In genomic region chr20:20230741-20231140, GRCh38 we compare ENCODE assay signal across 15 cellular contexts.
DNase-seq lines count a peak whose midpoint lies in the region; TF ChIP-seq lines count a peak whose summit lies in the region.
"Had no signal": no experiment of that assay in that cellular context is flagged by ENCODE, and none has a peak within 500 bp of the region (broad histone marks: within the 10 kb centered on the region; RNA-seq: fewer than 3 reads in every experiment).

No MANE protein-coding gene starts in this region.

- peaks cover 11% of the 10 kb centered on the region for H3K4me1 Mint-ChIP-seq in MCF 10A (ENCODE audit: insufficient read depth, unreplicated experiment)

- no peak overlapping the region for H2AFZ ChIP-seq in osteoblast (ENCODE audit: low read length)
- H2AFZ ChIP-seq: GM23248 had no signal

- H3K79me2 ChIP-seq in osteoblast (ENCODE audit: insufficient read depth, low read length) = no peaks in the 10 kb centered on the region

- peak overlapping the region; percentile 73 for H3K27ac Mint-ChIP-seq in MCF 10A (ENCODE audit: low read depth, unreplicated experiment)
- H3K27ac Mint-ChIP-seq: CD8-positive, alpha-beta T cell had no signal

- POLR2A ChIA-PET in MCF 10A (lab: Yijun Ruan, JAX) = interaction anchor here (1.3 kb wide), 1 partner anchor 148 kb away, joined by 5 read pairs; no protein-coding TSS in a partner anchor

- H3K27ac ChIP-seq in breast epithelium (no peak overlapping the region), osteoblast (ENCODE audit: low read depth, low read length) (no peak overlapping the region)
- H3K27ac ChIP-seq: 22Rv1, A549, GM23248, HL-60 had no signal

- in situ Hi-C loops in SK-MEL-5 (cut with HindIII; ENCODE audit: low pct_unique_long_range_greater_than_20kb, low sequenced_read_pairs) = no loop called here

- no TSS peak for BruUV-seq in MCF 10A (replicated peaks; lab: Mats Ljungman, UMichigan)

- no peak overlapping the region for H3K4me3 Mint-ChIP-seq in MCF 10A (ENCODE audit: unreplicated experiment)
- H3K4me3 Mint-ChIP-seq: CD8-positive, alpha-beta T cell had no signal

- H3K27me3 Mint-ChIP-seq in MCF 10A (ENCODE audit: insufficient read depth, unreplicated experiment) = no peaks in the 10 kb centered on the region

- DNase-seq in MCF 10A (ENCODE audit: unreplicated experiment) = no peak
- no peak for DNase-seq in breast epithelium (ENCODE audit: low spot score in 2 of 2)
- DNase-seq in SK-MEL-5 (ENCODE audit: low read depth, low spot score) = peak; percentile 74
- DNase-seq in osteoblast (ENCODE audit: insufficient read length, low spot score, missing footprints) = peak; percentile 21
- no peak for DNase-seq in posterior cingulate gyrus
- no peak for DNase-seq in D341Med (ENCODE audit: low spot score)
- no peak for DNase-seq in activated CD4-positive, CD25-positive, alpha-beta regulatory T cell treated with anti-CD3 and anti-CD28 coated beads, Interleukin-2, amount 50 U/mL, for 72 hours
- DNase-seq: AML-193; CD8-positive, alpha-beta T cell; COR-L47; GM23248 had no signal

- H3K9me3 ChIP-seq in breast epithelium = peaks cover 0 to 5% of the 10 kb centered on the region in 2 donors
- H3K9me3 ChIP-seq in osteoblast (ENCODE audit: low read depth, low read length) = no peaks in the 10 kb centered on the region

- H3K4me1 ChIP-seq in breast epithelium (no peaks in the 10 kb centered on the region), osteoblast (ENCODE audit: insufficient read depth, low read length) (no peaks in the 10 kb centered on the region)
- H3K4me1 ChIP-seq: A549 had no signal

- H3K4me3 ChIP-seq in breast epithelium (no peak overlapping the region), osteoblast (ENCODE audit: insufficient read depth, low read length) (no peak overlapping the region)
- H3K4me3 ChIP-seq: A549, GM23248, HAP-1 had no signal

- H3K27me3 ChIP-seq in breast epithelium (no peaks in the 10 kb centered on the region), osteoblast (ENCODE audit: insufficient read depth, low read length) (no peaks in the 10 kb centered on the region)

- intact Hi-C loops in MCF 10A (cut with micrococcal nuclease) = no loop called here
- intact Hi-C loops in breast epithelium (cut with DNase I; ENCODE audit: low total_unique reads) = no loop called here
- intact Hi-C loops in posterior cingulate gyrus (cut with DNase I) = no loop called here

- no peaks in the 10 kb centered on the region for H4K20me1 ChIP-seq in osteoblast (ENCODE audit: insufficient read depth, low read length)

- no peaks in the 10 kb centered on the region for H3K9me3 Mint-ChIP-seq in MCF 10A (ENCODE audit: unreplicated experiment)

- CTCF ChIA-PET in MCF 10A (lab: Yijun Ruan, JAX) = interaction anchor here (0.8 to 3.3 kb wide), 4 partner anchors 10 to 148 kb away, joined by 3 to 13 read pairs (median 7); no protein-coding TSS in a partner anchor

- TF ChIP-seq POLR2A in breast epithelium (IDR thresholded peaks at IDR 0.05) = no peak

- no peaks in the 10 kb centered on the region for H3K36me3 ChIP-seq in breast epithelium
- H3K36me3 ChIP-seq in osteoblast (ENCODE audit: insufficient read depth, low read length) = no peaks in the 10 kb centered on the region
- H3K36me3 ChIP-seq: HAP-1 had no signal

- no peaks in the 10 kb centered on the region for H3K36me3 Mint-ChIP-seq in MCF 10A (ENCODE audit: insufficient read depth, unreplicated experiment)
- H3K36me3 Mint-ChIP-seq: CD8-positive, alpha-beta T cell had no signal

- no peak overlapping the region for H3K4me2 ChIP-seq in osteoblast (ENCODE audit: insufficient read depth, low read length)
- H3K4me2 ChIP-seq: A549 had no signal

- TF ChIP-seq CTCF in MCF 10A (IDR thresholded peaks at IDR 0.05; ENCODE audit: unreplicated experiment) = no peak
- TF ChIP-seq CTCF in breast epithelium (IDR thresholded peaks at IDR 0.05) = no peak
- no peak for TF ChIP-seq CTCF in osteoblast (IDR thresholded peaks at IDR 0.05; ENCODE audit: extremely low read depth, low read depth, low read length)

Comparison
In these comparisons a context has a peak if more than half of its experiments do, and no peak if none do; other contexts are left out.
1. DNase-seq: peak in SK-MEL-5 (single experiment) and osteoblast (single experiment); none in MCF 10A (single experiment), breast epithelium (0 of 2), posterior cingulate gyrus (0 of 10), D341Med (single experiment) and activated CD4-positive, CD25-positive, alpha-beta regulatory T cell treated with anti-CD3 and anti-CD28 coated beads, Interleukin-2, amount 50 U/mL, for 72 hours (single experiment).